21 cellular contexts compared by ENCODE assay signal in the genomic region with DNA sequence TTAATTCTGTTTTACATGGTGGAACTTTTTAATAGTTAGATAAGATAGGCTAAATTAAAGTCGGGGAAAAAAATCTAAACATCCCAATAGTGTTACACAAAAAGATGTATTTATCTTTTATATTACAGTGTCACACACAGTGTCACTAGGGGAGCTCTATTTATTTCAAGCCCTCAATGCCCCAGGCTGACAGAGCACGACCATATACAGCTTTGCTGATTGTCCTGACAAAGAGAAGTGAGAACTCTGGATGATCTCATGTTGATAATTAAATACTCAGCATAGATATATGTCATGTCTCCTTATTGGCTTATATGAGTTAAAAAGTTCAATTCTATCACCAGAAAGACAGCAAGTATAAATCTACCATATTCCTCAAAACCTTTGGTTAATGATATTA.
"Had no signal": no experiment of that assay in that cellular context is flagged by ENCODE, and none has a peak within 500 bp of the region (broad histone marks: within the 10 kb centered on the region; RNA-seq: fewer than 3 reads in every experiment).

No MANE protein-coding gene starts in this region.

- DNase-seq: activated CD4-positive, alpha-beta T cell treated with anti-CD3 and anti-CD28 coated beads for 1 hour; activated CD4-positive, alpha-beta T cell treated with anti-CD3 and anti-CD28 coated beads, Interleukin-2, amount 10 ng/mL, durations not matched to agents 24 days and 14 days; activated CD4-positive, alpha-beta T cell treated with anti-CD3 and anti-CD28 coated beads, Interleukin-2, amount 50 U/mL, for 48 hours; activated CD8-positive, alpha-beta memory T cell treated with anti-CD3 and anti-CD28 coated beads, Interleukin-2, amount 10 ng/mL, durations not matched to agents 7 days and 5 days; activated effector memory CD4-positive, alpha-beta T cell treated with Interleukin-2 at 50 U/mL for 16 hours; activated naive CD4-positive, alpha-beta T cell; activated T-cell treated with anti-CD3 and anti-CD28 coated beads, Interleukin-2, amount 50 U/mL, for 24 hours; amniotic stem cell; body of pancreas; central memory CD4-positive, alpha-beta T cell; IMR-90; KBM-7; NCI-H1048; NCI-H1694; NCI-H2029; NCI-H526; PC-9; T-cell; T-helper 2 cell had no signal

- H3K4me3 Mint-ChIP-seq: activated CD4-positive, alpha-beta T cell treated with anti-CD3 and anti-CD28 coated beads, Interleukin-2, amount 10 ng/mL, durations not matched to agents 24 days and 14 days; activated CD8-positive, alpha-beta memory T cell treated with anti-CD3 and anti-CD28 coated beads, Interleukin-2, amount 10 ng/mL, durations not matched to agents 7 days and 5 days; activated naive CD4-positive, alpha-beta T cell treated with anti-CD3 and anti-CD28 coated beads, Interleukin-2, amount 50 U/mL, for 24 hours; activated T-cell treated with anti-CD3 and anti-CD28 coated beads, Interleukin-2, amount 50 U/mL, for 24 hours; activated T-helper 1 cell treated with anti-CD3 and anti-CD28 coated beads, Interleukin-12 subunit alpha, Interleukin-12 subunit beta, Interleukin-2, Interleukin-4 antibody, amounts not matched to agents 30 ng/mL and 10 ng/mL and 1 ng/mL, durations not matched to agents 14 hours and 24 hours and 36 hours; T-cell had no signal

- H3K36me3 Mint-ChIP-seq: activated CD8-positive, alpha-beta memory T cell treated with anti-CD3 and anti-CD28 coated beads, Interleukin-2, amount 10 ng/mL, durations not matched to agents 7 days and 5 days; activated naive CD4-positive, alpha-beta T cell treated with anti-CD3 and anti-CD28 coated beads, Interleukin-2, amount 50 U/mL, for 24 hours; T-cell had no signal

- H3K9me3 Mint-ChIP-seq: activated naive CD4-positive, alpha-beta T cell treated with anti-CD3 and anti-CD28 coated beads, Interleukin-2, amount 50 U/mL, for 24 hours had no signal

- ATAC-seq: activated CD8-positive, alpha-beta memory T cell treated with anti-CD3 and anti-CD28 coated beads, Interleukin-2, amount 10 ng/mL, durations not matched to agents 7 days and 5 days; body of pancreas; T-cell had no signal

- H3K27me3 Mint-ChIP-seq: activated CD4-positive, alpha-beta T cell treated with anti-CD3 and anti-CD28 coated beads, Interleukin-2, amount 10 ng/mL, durations not matched to agents 24 days and 14 days; activated CD8-positive, alpha-beta memory T cell treated with anti-CD3 and anti-CD28 coated beads, Interleukin-2, amount 10 ng/mL, durations not matched to agents 7 days and 5 days; activated naive CD4-positive, alpha-beta T cell treated with anti-CD3 and anti-CD28 coated beads, Interleukin-2, amount 50 U/mL, for 24 hours; activated T-cell treated with anti-CD3 and anti-CD28 coated beads, Interleukin-2, amount 50 U/mL, for 24 hours; T-cell had no signal

- H3K4me1 Mint-ChIP-seq: activated CD4-positive, alpha-beta T cell treated with anti-CD3 and anti-CD28 coated beads, Interleukin-2, amount 10 ng/mL, durations not matched to agents 24 days and 14 days; activated CD8-positive, alpha-beta memory T cell treated with anti-CD3 and anti-CD28 coated beads, Interleukin-2, amount 10 ng/mL, durations not matched to agents 7 days and 5 days; activated naive CD4-positive, alpha-beta T cell treated with anti-CD3 and anti-CD28 coated beads, Interleukin-2, amount 50 U/mL, for 24 hours; T-cell had no signal

- H3K27ac Mint-ChIP-seq: activated CD4-positive, alpha-beta T cell treated with anti-CD3 and anti-CD28 coated beads, Interleukin-2, amount 10 ng/mL, durations not matched to agents 24 days and 14 days; activated CD8-positive, alpha-beta memory T cell treated with anti-CD3 and anti-CD28 coated beads, Interleukin-2, amount 10 ng/mL, durations not matched to agents 7 days and 5 days; activated naive CD4-positive, alpha-beta T cell treated with anti-CD3 and anti-CD28 coated beads, Interleukin-2, amount 50 U/mL, for 24 hours; activated T-cell treated with anti-CD3 and anti-CD28 coated beads, Interleukin-2, amount 50 U/mL, for 24 hours; activated T-helper 1 cell treated with anti-CD3 and anti-CD28 coated beads, Interleukin-12 subunit alpha, Interleukin-12 subunit beta, Interleukin-2, Interleukin-4 antibody, amounts not matched to agents 30 ng/mL and 10 ng/mL and 1 ng/mL, durations not matched to agents 14 hours and 24 hours and 36 hours; T-cell had no signal
